17 cellular contexts compared by ENCODE assay signal in genomic region chr7:135943266-135943889, GRCh38. TPM values are rescaled to one million over a fixed set of nuclear protein-coding genes. Genes with fewer than 3 reads are reported as not detected.
DNase-seq lines count a peak whose midpoint lies in the region; ATAC-seq and TF ChIP-seq lines count a peak whose summit lies in the region.
"Had no signal": no experiment of that assay in that cellular context is flagged by ENCODE, and none has a peak within 500 bp of the region (broad histone marks: within the 10 kb centered on the region; RNA-seq: fewer than 3 reads in every experiment).

No MANE protein-coding gene starts in this region.

- H3K9me3 Mint-ChIP-seq in activated B cell treated with CpG ODN at 0.5 μM for 24 hours = no peaks in the 10 kb centered on the region
- H3K9me3 Mint-ChIP-seq in endodermal cell = no peaks in the 10 kb centered on the region
- H3K9me3 Mint-ChIP-seq: activated CD4-positive, alpha-beta T cell treated with anti-CD3 and anti-CD28 coated beads, Interleukin-2, amount 10 ng/mL, durations not matched to agents 7 days and 5 days; activated naive CD8-positive, alpha-beta T cell treated with anti-CD3 and anti-CD28 coated beads, Interleukin-2, amount 50 U/mL, for 24 hours had no signal

- WGBS in endodermal cell (ENCODE audit: insufficient coverage in 1 of 2, insufficient read length in 1 of 2), 2 experiments = 92 to 100% methylated on average over 2 to 3 of the region's 3 CpGs

- H3K9ac ChIP-seq in endodermal cell (ENCODE audit: extremely low read depth, low read length, poor library complexity, severe bottlenecking) = no peak overlapping the region

- H3K4me3 Mint-ChIP-seq in activated B cell treated with CpG ODN at 0.5 μM for 24 hours = no peak overlapping the region
- H3K4me3 Mint-ChIP-seq in endodermal cell = no peak overlapping the region
- H3K4me3 Mint-ChIP-seq: activated CD4-positive, alpha-beta T cell treated with anti-CD3 and anti-CD28 coated beads, Interleukin-2, amount 10 ng/mL, durations not matched to agents 7 days and 5 days; activated naive CD8-positive, alpha-beta T cell treated with anti-CD3 and anti-CD28 coated beads, Interleukin-2, amount 50 U/mL, for 24 hours had no signal

- TF ChIP-seq CTCF in activated B cell treated with CpG ODN at 0.5 μM for 24 hours (IDR thresholded peaks at IDR 0.05) = no peak
- TF ChIP-seq CTCF in tibial artery (IDR thresholded peaks at IDR 0.05) = no peak
- no peak for TF ChIP-seq CTCF in endodermal cell (conservative IDR thresholded peaks at IDR 0.05)

- DNase-seq in activated B cell treated with CpG ODN at 0.5 μM for 24 hours (no peak), lung microvascular endothelial cell (ENCODE audit: low read depth in 2 of 2) (peak; percentile 48 to 54), tibial artery (no peak), endodermal cell (no peak)
- no peak for DNase-seq in activated CD8-positive, alpha-beta memory T cell treated with anti-CD3 and anti-CD28 coated beads for 24 hours
- DNase-seq: activated CD4-positive, alpha-beta T cell treated with anti-CD3 and anti-CD28 coated beads, Interleukin-2, amount 10 ng/mL, durations not matched to agents 7 days and 5 days; activated naive CD8-positive, alpha-beta T cell treated with anti-CD3 and anti-CD28 coated beads, Interleukin-2, amount 50 U/mL, for 24 hours; activated T-cell treated with anti-CD3 and anti-CD28 coated beads, Interleukin-2, amount 50 U/mL, for 1 hour; DMS79 treated with DMSO at 0.1 percent for 48 hours; mucosa of descending colon; NCI-H82; small intestine; stimulated activated naive CD4-positive, alpha-beta T cell treated with Interleukin-2 at 50 U/mL for 16 hours; T-helper 2 cell had no signal

- ATAC-seq in GM18511 (IDR thresholded peaks at IDR 0.05; ENCODE audit: unreplicated experiment) (peak; percentile 32), HG02884 (IDR thresholded peaks at IDR 0.05; ENCODE audit: unreplicated experiment) (peak; percentile 3), activated B cell treated with CpG ODN at 0.5 μM for 24 hours (ENCODE audit: low read depth) (no peak)
- ATAC-seq: activated naive CD8-positive, alpha-beta T cell treated with anti-CD3 and anti-CD28 coated beads, Interleukin-2, amount 50 U/mL, for 24 hours; mucosa of descending colon had no signal

- H3K4me3 ChIP-seq in tibial artery = no peak overlapping the region
- H3K4me3 ChIP-seq in endodermal cell (ENCODE audit: low read length) = no peak overlapping the region
- H3K4me3 ChIP-seq: mucosa of descending colon had no signal

- H3K27me3 ChIP-seq in tibial artery (no peaks in the 10 kb centered on the region), endodermal cell (ENCODE audit: control insufficient read depth, insufficient read depth, low read length, poor library complexity, severe bottlenecking) (peaks cover 7% of the 10 kb centered on the region)

- POLR2A ChIA-PET in activated B cell treated with CpG ODN at 0.5 μM for 24 hours (lab: Charles Lee) = no interaction called here

- H3K27ac ChIP-seq in tibial artery = no peak overlapping the region
- no peak overlapping the region for H3K27ac ChIP-seq in endodermal cell (ENCODE audit: low read depth, low read length)
- H3K27ac ChIP-seq: epithelial cell of prostate had no signal

- peaks cover 60% of the 10 kb centered on the region for H3K4me1 Mint-ChIP-seq in activated B cell treated with CpG ODN at 0.5 μM for 24 hours
- peaks cover 28% of the 10 kb centered on the region for H3K4me1 Mint-ChIP-seq in endodermal cell

- H3K36me3 Mint-ChIP-seq in activated B cell treated with CpG ODN at 0.5 μM for 24 hours (ENCODE audit: low read depth) (peaks cover 66% of the 10 kb centered on the region), endodermal cell (ENCODE audit: low read depth) (peaks cover 10% of the 10 kb centered on the region)

- intact Hi-C loops in activated B cell treated with CpG ODN at 0.5 μM for 24 hours (cut with micrococcal nuclease) (no loop called here), tibial artery (cut with DNase I; ENCODE audit: low total_unique reads) (no loop called here)

- CTCF ChIA-PET in activated B cell treated with CpG ODN at 0.5 μM for 24 hours (lab: Charles Lee) = interaction anchor here (0.8 kb wide), 1 partner anchor 14 kb away, joined by 3 read pairs; no protein-coding TSS in a partner anchor

- no peaks in the 10 kb centered on the region for H3K9me3 ChIP-seq in tibial artery
- no peaks in the 10 kb centered on the region for H3K9me3 ChIP-seq in endodermal cell (ENCODE audit: control insufficient read depth, low read length)
- H3K9me3 ChIP-seq: mucosa of descending colon had no signal

- H3K36me3 ChIP-seq in tibial artery (peaks cover 0 to 12% (median 4%) of the 10 kb centered on the region in 3 donors), endodermal cell (ENCODE audit: control insufficient read depth, insufficient read depth, low read length) (peaks cover 31% of the 10 kb centered on the region)

- H3K27me3 Mint-ChIP-seq in activated B cell treated with CpG ODN at 0.5 μM for 24 hours (no peaks in the 10 kb centered on the region), endodermal cell (ENCODE audit: insufficient read depth) (no peaks in the 10 kb centered on the region)
- H3K27me3 Mint-ChIP-seq: activated CD4-positive, alpha-beta T cell treated with anti-CD3 and anti-CD28 coated beads, Interleukin-2, amount 10 ng/mL, durations not matched to agents 7 days and 5 days; activated naive CD8-positive, alpha-beta T cell treated with anti-CD3 and anti-CD28 coated beads, Interleukin-2, amount 50 U/mL, for 24 hours had no signal

- H3K4me1 ChIP-seq in tibial artery (peaks cover 0 to 7% (median 0%) of the 10 kb centered on the region in 4 donors), endodermal cell (ENCODE audit: control insufficient read depth, insufficient read depth, low read length) (no peaks in the 10 kb centered on the region)

- H3K27ac Mint-ChIP-seq in activated B cell treated with CpG ODN at 0.5 μM for 24 hours (peak overlapping the region; percentile 35), endodermal cell (no peak overlapping the region)
- H3K27ac Mint-ChIP-seq: activated CD4-positive, alpha-beta T cell treated with anti-CD3 and anti-CD28 coated beads, Interleukin-2, amount 10 ng/mL, durations not matched to agents 7 days and 5 days; activated naive CD8-positive, alpha-beta T cell treated with anti-CD3 and anti-CD28 coated beads, Interleukin-2, amount 50 U/mL, for 24 hours had no signal

RNA-seq across cellular contexts. Expression of gene MTPN, which starts 33.8 kb away (rescaled TPM):
- total RNA-seq in activated B cell treated with CpG ODN at 0.5 μM for 24 hours (130 and 137 TPM in 2 replicates), lung microvascular endothelial cell (102 and 104 TPM in 2 replicates), endodermal cell (100 to 1,000 TPM in 1 of 2 donors, 10 to 100 TPM in 1; 80.3 to 102 TPM)
- 136 TPM for polyA plus RNA-seq in endodermal cell (2013, experiment 1 of 2)
- 135 TPM for polyA plus RNA-seq in endodermal cell (2013, experiment 2 of 2)

Comparison
In these comparisons a context has a peak if more than half of its experiments do, and no peak if none do; other contexts are left out.
1. DNase-seq: peak in lung microvascular endothelial cell (2 of 2); none in activated B cell treated with CpG ODN at 0.5 μM for 24 hours (single experiment), tibial artery (0 of 2), endodermal cell (single experiment) and activated CD8-positive, alpha-beta memory T cell treated with anti-CD3 and anti-CD28 coated beads for 24 hours (single experiment).